1 cellular context compared by ENCODE assay signal in the genomic region with DNA sequence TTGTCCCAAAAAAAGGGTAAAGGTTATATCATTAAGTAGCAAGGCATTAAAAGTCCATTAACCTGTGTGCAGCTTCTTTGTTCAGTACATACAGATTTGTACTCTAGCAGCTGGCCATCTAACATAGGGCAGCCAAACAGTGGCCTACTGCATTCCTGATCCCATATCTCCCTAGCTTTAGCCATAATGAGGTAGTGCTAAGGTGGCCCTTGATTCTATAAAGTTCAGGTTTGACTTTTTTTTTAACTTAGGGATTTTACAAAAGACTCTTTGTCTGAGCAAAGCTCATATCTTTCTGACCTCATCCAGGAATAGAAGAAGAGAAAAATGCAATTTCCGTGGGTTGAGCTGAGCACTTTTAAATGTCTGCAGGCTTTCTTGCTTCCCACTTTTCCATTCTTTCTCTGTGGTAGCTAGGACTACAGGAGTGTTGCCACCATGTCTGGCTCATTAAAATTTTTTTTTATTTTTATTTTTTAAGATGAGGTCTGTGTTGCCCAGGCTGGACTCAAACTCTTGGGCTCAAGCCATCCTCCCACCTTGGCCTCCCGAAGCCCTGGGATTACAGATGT.
TF ChIP-seq lines count a peak whose summit lies in the region.

No MANE protein-coding gene starts in this region.

TF ChIP-seq in HepG2, 621 proteins besides CTCF, POLR2A, EP300 and RAD21 (continued from another document):
- TF ChIP-seq, protein P1, sequence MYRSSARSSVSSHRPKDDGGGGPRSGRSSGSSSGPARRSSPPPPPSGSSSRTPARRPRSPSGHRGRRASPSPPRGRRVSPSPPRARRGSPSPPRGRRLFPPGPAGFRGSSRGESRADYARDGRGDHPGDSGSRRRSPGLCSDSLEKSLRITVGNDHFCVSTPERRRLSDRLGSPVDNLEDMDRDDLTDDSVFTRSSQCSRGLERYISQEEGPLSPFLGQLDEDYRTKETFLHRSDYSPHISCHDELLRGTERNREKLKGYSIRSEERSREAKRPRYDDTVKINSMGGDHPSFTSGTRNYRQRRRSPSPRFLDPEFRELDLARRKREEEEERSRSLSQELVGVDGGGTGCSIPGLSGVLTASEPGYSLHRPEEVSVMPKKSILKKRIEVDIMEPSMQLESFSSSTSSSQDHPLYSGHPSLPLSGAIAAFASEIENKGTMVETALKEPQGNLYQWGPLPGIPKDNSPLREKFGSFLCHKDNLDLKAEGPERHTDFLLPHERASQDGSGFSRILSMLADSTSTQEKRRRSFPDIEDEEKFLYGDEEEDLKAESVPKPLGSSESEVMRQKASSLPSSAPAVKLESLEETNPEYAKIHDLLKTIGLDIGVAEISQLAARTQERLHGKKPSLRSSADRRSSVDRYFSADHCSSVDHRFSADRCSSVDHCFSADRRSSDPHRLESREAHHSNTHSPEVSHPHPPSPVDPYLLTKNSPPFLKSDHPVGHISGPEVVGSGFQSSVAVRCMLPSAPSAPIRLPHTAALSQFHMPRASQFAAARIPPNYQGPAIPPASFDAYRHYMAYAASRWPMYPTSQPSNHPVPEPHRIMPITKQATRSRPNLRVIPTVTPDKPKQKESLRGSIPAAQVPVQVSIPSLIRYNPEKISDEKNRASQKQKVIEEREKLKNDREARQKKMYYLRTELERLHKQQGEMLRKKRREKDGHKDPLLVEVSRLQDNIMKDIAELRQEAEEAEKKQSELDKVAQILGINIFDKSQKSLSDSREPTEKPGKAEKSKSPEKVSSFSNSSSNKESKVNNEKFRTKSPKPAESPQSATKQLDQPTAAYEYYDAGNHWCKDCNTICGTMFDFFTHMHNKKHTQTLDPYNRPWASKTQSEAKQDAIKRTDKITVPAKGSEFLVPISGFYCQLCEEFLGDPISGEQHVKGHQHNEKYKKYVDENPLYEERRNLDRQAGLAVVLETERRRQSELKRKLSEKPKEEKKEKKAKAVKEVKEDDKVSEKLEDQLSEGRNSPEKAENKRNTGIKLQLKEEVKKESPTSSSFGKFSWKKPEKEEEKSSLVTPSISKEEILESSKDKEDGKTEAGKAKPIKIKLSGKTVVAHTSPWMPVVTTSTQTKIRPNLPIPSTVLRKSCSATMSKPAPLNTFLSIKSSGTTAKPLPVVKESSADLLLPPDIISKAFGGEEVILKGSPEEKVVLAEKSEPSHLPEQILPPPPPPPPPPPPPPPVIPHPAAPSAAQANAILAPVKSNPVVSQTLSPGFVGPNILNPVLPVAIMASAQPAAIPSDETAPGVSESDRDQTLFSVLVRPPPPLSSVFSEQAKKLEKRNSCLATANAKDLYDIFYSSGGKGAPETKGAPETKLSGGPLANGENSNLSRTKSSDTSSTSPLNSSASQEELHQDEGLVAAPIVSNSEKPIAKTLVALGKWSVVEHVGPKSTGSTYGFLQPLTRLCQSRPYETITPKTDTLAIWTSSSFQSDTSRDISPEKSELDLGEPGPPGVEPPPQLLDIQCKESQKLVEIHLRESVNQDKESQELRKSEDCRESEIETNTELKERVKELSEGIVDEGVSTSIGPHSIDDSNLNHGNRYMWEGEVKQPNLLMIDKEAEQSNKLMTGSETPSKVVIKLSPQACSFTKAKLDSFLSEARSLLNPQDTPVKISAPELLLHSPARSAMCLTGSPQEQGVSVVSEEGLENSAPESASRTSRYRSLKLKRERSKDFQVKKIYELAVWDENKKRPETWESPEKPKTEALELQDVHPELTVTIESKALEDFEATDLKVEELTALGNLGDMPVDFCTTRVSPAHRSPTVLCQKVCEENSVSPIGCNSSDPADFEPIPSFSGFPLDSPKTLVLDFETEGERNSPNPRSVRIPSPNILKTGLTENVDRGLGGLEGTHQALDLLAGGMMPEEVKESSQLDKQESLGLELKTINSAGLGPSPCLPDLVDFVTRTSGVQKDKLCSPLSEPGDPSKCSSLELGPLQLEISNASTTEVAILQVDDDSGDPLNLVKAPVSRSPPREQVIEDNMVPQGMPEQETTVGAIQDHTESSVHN (CRISPR knock-in tag; IDR thresholded peaks at IDR 0.05), result no peak
- TF ChIP-seq ZNF317 (CRISPR knock-in tag; IDR thresholded peaks at IDR 0.05), result peak; percentile 92
